ENCODE assay signal across 20 cellular contexts in genomic region chr20:35271904-35272303, GRCh38. TPM values are rescaled to one million over a fixed set of nuclear protein-coding genes. Genes with fewer than 3 reads are reported as not detected.
DNase-seq lines count a peak whose midpoint lies in the region; FAIRE-seq and TF ChIP-seq lines count a peak whose summit lies in the region.
"Had no signal": no experiment of that assay in that cellular context is flagged by ENCODE, and none has a peak within 500 bp of the region (broad histone marks: within the 10 kb centered on the region; RNA-seq: fewer than 3 reads in every experiment).

No MANE protein-coding gene starts in this region.

- DNase-seq in ACHN (peak; percentile 52), RWPE1 (ENCODE audit: low spot score) (no peak), fibroblast of peridontal ligament (ENCODE audit: extremely low read depth) (peak; percentile 74), GM12892 (ENCODE audit: insufficient read length) (no peak), KBM-7 (no peak), SW 1271 (lab: John Stamatoyannopoulos, UW) (no peak)
- DNase-seq: activated CD4-positive, CD25-positive, alpha-beta regulatory T cell treated with anti-CD3 and anti-CD28 coated beads, Interleukin-2, amount 50 U/mL, for 72 hours; CD8-positive, alpha-beta T cell; dermis blood vessel endothelial cell; NCI-H146; ovary; SHP77; spleen; stimulated activated naive CD4-positive, alpha-beta T cell; T-helper 17 cell; upper lobe of right lung had no signal

- in situ Hi-C loops in ACHN (cut with HindIII; ENCODE audit: low pct_ligation_motif_present, low pct_unique_long_range_greater_than_20kb, low sequenced_read_pairs), result no loop called here
- in situ Hi-C loops in KBM-7 (cut with MboI; ENCODE audit: low pct_unique_long_range_greater_than_20kb, low sequenced_read_pairs), result loop anchor here (25.0 kb wide), 1 partner anchor 435 kb away; the partner anchor contains the start of gene NCOA6

- POLR2A ChIA-PET in RWPE1 (lab: Yijun Ruan, JAX; ENCODE audit: low non-redundant PET), result no interaction called here

- H3K27ac ChIP-seq in RWPE1, result peak overlapping the region; percentile 24
- H3K27ac ChIP-seq: esophagus muscularis mucosa, hepatocyte, HL-60, ovary, spleen, upper lobe of right lung had no signal

- TF ChIP-seq CTCF in RWPE1 (conservative IDR thresholded peaks at IDR 0.05; ENCODE audit: low read depth), result no peak

- no peak for TF ChIP-seq POLR2A in GM12892 (IDR thresholded peaks at IDR 0.05; ENCODE audit: low read depth, low read length)

- CTCF ChIA-PET in RWPE1 (lab: Yijun Ruan, JAX), result interaction anchor here (0.5 to 2.8 kb wide), 3 partner anchors 107 to 174 kb away, joined by 3 to 12 read pairs (median 5); no protein-coding TSS in a partner anchor

- FAIRE-seq in GM12892 (lab: Jason Lieb, UNC), result no peak
- FAIRE-seq: A204.1 had no signal

RNA-seq across cellular contexts. Expression of gene MMP24OS, which starts 6.0 kb away (rescaled TPM):
- 23.9 TPM for polyA plus RNA-seq in GM12892 (2012; ENCODE audit: missing spikeins)

RNA-seq across cellular contexts. Expression of gene EIF6, which starts 12.7 kb away (rescaled TPM):
- polyA plus RNA-seq in GM12892 (2012; ENCODE audit: missing spikeins), result 102 TPM

RNA-seq across cellular contexts. Expression of gene FAM83C, which starts 20.3 kb away (rescaled TPM):
- not detected for polyA plus RNA-seq in GM12892 (2012; ENCODE audit: missing spikeins)
- polyA plus RNA-seq: hepatocyte, ovary, spleen had no signal

RNA-seq across cellular contexts. Expression of gene MMP24, which starts 45.4 kb away (rescaled TPM):
- 0.19 TPM for polyA plus RNA-seq in GM12892 (2012; ENCODE audit: missing spikeins)

Comparison
In these comparisons a context has a peak if more than half of its experiments do, and no peak if none do; other contexts are left out.
1. DNase-seq: peak in ACHN (single experiment) and fibroblast of peridontal ligament (single experiment); none in RWPE1 (single experiment), GM12892 (single experiment), KBM-7 (single experiment) and SW 1271 (0 of 2).